In genomic region chr22:38455530-38456271, GRCh38 we compare ENCODE assay signal across 1 cellular context.
TF ChIP-seq lines count a peak whose summit lies in the region.

No MANE protein-coding gene starts in this region.

TF ChIP-seq in HepG2, 621 proteins besides CTCF, POLR2A, EP300 and RAD21 (continues in another document):
- TF ChIP-seq ZNF687 (CRISPR knock-in tag; IDR thresholded peaks at IDR 0.05) (peak; percentile 25; the same call in 1 of the 2 replicates), PITX1 (CRISPR knock-in tag; IDR thresholded peaks at IDR 0.05) (no peak), YY1 (IDR thresholded peaks at IDR 0.05; ENCODE audit: insufficient read depth, insufficient replicate concordance, low read depth, low read length) (peak; percentile 79), SATB2 (CRISPR knock-in tag; IDR thresholded peaks at IDR 0.05) (no peak), CENPT (CRISPR knock-in tag; IDR thresholded peaks at IDR 0.05; ENCODE audit: low read depth) (no peak), ZBTB40 (IDR thresholded peaks at IDR 0.05) (no peak), ZBTB40 (CRISPR knock-in tag; IDR thresholded peaks at IDR 0.05) (no peak), ZNF547 (CRISPR knock-in tag; IDR thresholded peaks at IDR 0.05) (no peak), KIAA2018 (CRISPR knock-in tag; IDR thresholded peaks at IDR 0.05; ENCODE audit: borderline replicate concordance) (no peak), PCBP1 (IDR thresholded peaks at IDR 0.05; ENCODE audit: borderline replicate concordance, low read depth, low read length) (peak; percentile 70; the same call in 1 of the 2 replicates), ZNF574 (CRISPR knock-in tag; IDR thresholded peaks at IDR 0.05) (peak; percentile 12; the same call in 1 of the 2 replicates), IKZF1 (IDR thresholded peaks at IDR 0.05) (no peak), PRDM15 (CRISPR knock-in tag; IDR thresholded peaks at IDR 0.05) (peak; percentile 99), KLF12 (CRISPR knock-in tag; IDR thresholded peaks at IDR 0.05; ENCODE audit: borderline replicate concordance) (no peak), BHLHE40 (IDR thresholded peaks at IDR 0.05; ENCODE audit: low read length) (peak; percentile 38; the same call in 1 of the 2 replicates), HMG20A (CRISPR knock-in tag; IDR thresholded peaks at IDR 0.05; ENCODE audit: borderline replicate concordance) (no peak), ZNF761 (CRISPR knock-in tag; conservative IDR thresholded peaks at IDR 0.05) (0 out of 2 replicates have a peak, but pooled peaks have one; percentile 31)
